9 cellular contexts compared by ENCODE assay signal in genomic region chr15:65423150-65423976, GRCh38. TPM values are rescaled to one million over a fixed set of nuclear protein-coding genes. Genes with fewer than 3 reads are reported as not detected.
DNase-seq lines count a peak whose midpoint lies in the region; ATAC-seq and TF ChIP-seq lines count a peak whose summit lies in the region.
"Had no signal": no experiment of that assay in that cellular context is flagged by ENCODE, and none has a peak within 500 bp of the region (broad histone marks: within the 10 kb centered on the region; RNA-seq: fewer than 3 reads in every experiment).

No MANE protein-coding gene starts in this region.

- H3K4me1 ChIP-seq in transverse colon = peaks cover 6 to 23% (median 20%) of the 10 kb centered on the region in 4 donors

- H3K36me3 Mint-ChIP-seq in T-cell = no peaks in the 10 kb centered on the region

- H3K4me3 ChIP-seq in GM06990 (replicated peaks; ENCODE audit: low read depth, low read length) = peak overlapping the region; percentile 30; the same call in 1 of the 2 replicates
- H3K4me3 ChIP-seq in fibroblast of mammary gland (ENCODE audit: control insufficient read depth, low read depth, low read length) = peak overlapping the region; percentile 3
- peak overlapping the region in 2 of 4 donors; percentile 17 to 31 for H3K4me3 ChIP-seq in transverse colon

- ATAC-seq in T-cell (replicated peaks in 1 of 4) = no peak
- ATAC-seq in sciatic nerve = no peak
- ATAC-seq in HG02973 (IDR thresholded peaks at IDR 0.05; ENCODE audit: unreplicated experiment) = no peak

- no peaks in the 10 kb centered on the region for H3K9me3 Mint-ChIP-seq in T-cell

- H3K27me3 ChIP-seq in GM06990 (replicated peaks; ENCODE audit: control insufficient read depth, insufficient read depth, low read length) (no peaks in the 10 kb centered on the region; the same call in 1 of the 2 replicates), transverse colon (peaks cover 51% of the 10 kb centered on the region)

- DNase-seq in GM06990 (ENCODE audit: extremely low read depth, insufficient read length) (no peak), T-cell (no peak), fibroblast of mammary gland (ENCODE audit: low read depth) (no peak), retina (peak; percentile 59), transverse colon (no peak), SIG-M5 treated with dmso at 0.1 percent for 504 hours (lab: John Stamatoyannopoulos, UW; ENCODE audit: unreplicated experiment) (no peak), sciatic nerve (ENCODE audit: low spot score) (no peak)
- DNase-seq: cortex of kidney had no signal

- in situ Hi-C loops in transverse colon (cut with MboI; ENCODE audit: low pct_ligation_motif_present in 1 of 4, low pct_unique_long_range_greater_than_20kb in 1 of 4, low sequenced_read_pairs in 3 of 4) = no loop called here

- H3K36me3 ChIP-seq in GM06990 (ENCODE audit: control insufficient read depth, insufficient read depth, low read length) = no peaks in the 10 kb centered on the region
- no peaks in the 10 kb centered on the region for H3K36me3 ChIP-seq in transverse colon

- H3K27ac ChIP-seq in transverse colon = no peak overlapping the region

- CTCF ChIA-PET in T-cell (lab: Charles Lee) = no interaction called here

- H3K4me3 Mint-ChIP-seq in T-cell = peak overlapping the region; percentile 79 to 93 (median 80)

- WGBS in transverse colon (ENCODE audit: low coverage in 1 of 2), 2 donors = 33 to 74% methylated on average over 4 to 25 of the region's 28 CpGs

- peaks cover 13 to 23% (median 15%) of the 10 kb centered on the region in 3 donors for H3K4me1 Mint-ChIP-seq in T-cell

- TF ChIP-seq CTCF in GM06990 (IDR thresholded peaks at IDR 0.05; ENCODE audit: insufficient read depth, low read length, poor library complexity, severe bottlenecking) = no peak
- no peak for TF ChIP-seq CTCF in fibroblast of mammary gland (conservative IDR thresholded peaks at IDR 0.05; ENCODE audit: control insufficient read depth, insufficient read depth, low read depth, low read length)
- no peak for TF ChIP-seq CTCF in transverse colon (IDR thresholded peaks at IDR 0.05)

- H3K9me3 ChIP-seq in transverse colon = no peaks in the 10 kb centered on the region

- TF ChIP-seq EP300 in transverse colon (IDR thresholded peaks at IDR 0.05; ENCODE audit: low read depth) = no peak

- intact Hi-C loops in transverse colon (cut with DNase I; ENCODE audit: low total_unique reads) = no loop called here
- intact Hi-C loops in sciatic nerve (cut with DNase I) = no loop called here

- peak overlapping the region in 1 of 2 donors; percentile 14 for H3K27ac Mint-ChIP-seq in T-cell

- no peak for TF ChIP-seq POLR2A in transverse colon (IDR thresholded peaks at IDR 0.05)

- peaks cover 62 to 65% of the 10 kb centered on the region in 2 donors for H3K27me3 Mint-ChIP-seq in T-cell

- POLR2A ChIA-PET in T-cell (lab: Charles Lee) = no interaction called here

RNA-seq across cellular contexts. Expression of gene IGDCC4, which starts 0.6 kb away (rescaled TPM):
- under 1 TPM in 4 of 5 donors, not detected in 1; 0.13 to 0.32 (median 0.15) TPM for total RNA-seq in T-cell
- total RNA-seq in transverse colon = under 1 TPM in 3 of 4 donors, not detected in 1; 0.16 to 0.80 (median 0.55) TPM
- total RNA-seq in sciatic nerve = 3.2 TPM

RNA-seq across cellular contexts. Expression of gene IGDCC3, which starts 45.6 kb away (rescaled TPM):
- total RNA-seq in T-cell (under 1 TPM in 1 of 5 donors, not detected in 4; 0.06 TPM), transverse colon (not detected), sciatic nerve (not detected)
